In the genomic region with DNA sequence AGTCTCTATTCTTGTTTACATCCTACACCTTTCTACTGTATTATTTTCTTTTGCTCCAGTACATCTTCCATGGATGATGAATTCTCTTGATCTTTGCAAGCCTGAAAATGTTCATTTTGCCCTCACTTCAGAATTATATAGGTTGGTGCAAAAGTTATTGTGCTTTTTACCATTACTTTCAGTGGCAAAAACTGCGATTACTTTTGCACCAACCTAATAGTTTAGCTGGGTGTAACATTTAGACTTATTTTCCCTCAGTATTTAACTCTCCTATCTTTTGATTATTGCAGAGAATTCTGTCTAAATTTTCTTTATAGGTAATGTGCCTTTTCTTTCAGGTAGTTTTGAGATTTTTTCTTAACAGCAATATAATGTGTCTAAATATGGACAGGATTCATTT, we compare ENCODE assay signal across 7 cellular contexts.
"Had no signal": no experiment of that assay in that cellular context is flagged by ENCODE, and none has a peak within 500 bp of the region (broad histone marks: within the 10 kb centered on the region; RNA-seq: fewer than 3 reads in every experiment).

No MANE protein-coding gene starts in this region.

- ATAC-seq: GM12878 had no signal

- H3K4me3 ChIP-seq: GM12878 had no signal

- FAIRE-seq: G401.6, GM12878, GM12891, GM18507, GM19239 had no signal

- DNase-seq: GDM1, GF-D8 had no signal
